32 cellular contexts compared by ENCODE assay signal in genomic region chr5:10734832-10735231, GRCh38.
"Had no signal": no experiment of that assay in that cellular context is flagged by ENCODE, and none has a peak within 500 bp of the region (broad histone marks: within the 10 kb centered on the region; RNA-seq: fewer than 3 reads in every experiment).

No MANE protein-coding gene starts in this region.

- H3K4me3 Mint-ChIP-seq: activated naive CD4-positive, alpha-beta T cell treated with anti-CD3 and anti-CD28 coated beads, Interleukin-2, amount 10 ng/mL, durations not matched to agents 7 days and 5 days; activated naive CD8-positive, alpha-beta T cell treated with anti-CD3 and anti-CD28 coated beads, Interleukin-2, amount 10 ng/mL, durations not matched to agents 7 days and 5 days; stimulated activated naive B cell treated with anti-CD40 and anti-IgM and Interleukin-4, amounts not matched to agents 10 μg/mL and 1 μg/mL and 100 μg/mL, for 72 hours had no signal

- H3K27me3 ChIP-seq: ascending aorta, brain microvascular endothelial cell, esophagus muscularis mucosa, pancreas, stomach, suprapubic skin, tibial nerve had no signal

- ATAC-seq: activated CD4-positive, CD25-positive, alpha-beta regulatory T cell treated with anti-CD3 and anti-CD28 coated beads, Interleukin-2, amount 50 U/mL, for 24 hours; sciatic nerve had no signal

- H3K9me3 ChIP-seq: ascending aorta, esophagus muscularis mucosa, mucosa of descending colon, pancreas, prostate gland, stomach, suprapubic skin, tibial nerve had no signal

- H3K9me3 Mint-ChIP-seq: activated naive CD8-positive, alpha-beta T cell treated with anti-CD3 and anti-CD28 coated beads, Interleukin-2, amount 10 ng/mL, durations not matched to agents 7 days and 5 days; natural killer cell treated with Interleukin-12 subunit alpha and Interleukin-12 subunit beta and Interleukin-15 and Interleukin-18, amount 100 ng/mL, for 72 hours had no signal

- FAIRE-seq: frontal cortex, islet of Langerhans, pancreas, TTC549 had no signal

- H3K36me3 ChIP-seq: prostate gland, suprapubic skin had no signal

- H3K4me1 Mint-ChIP-seq: activated naive CD4-positive, alpha-beta T cell treated with anti-CD3 and anti-CD28 coated beads, Interleukin-2, amount 10 ng/mL, durations not matched to agents 7 days and 5 days had no signal

- H3K27me3 Mint-ChIP-seq: activated naive CD4-positive, alpha-beta T cell treated with anti-CD3 and anti-CD28 coated beads, Interleukin-2, amount 10 ng/mL, durations not matched to agents 7 days and 5 days; activated naive CD8-positive, alpha-beta T cell treated with anti-CD3 and anti-CD28 coated beads, Interleukin-2, amount 10 ng/mL, durations not matched to agents 7 days and 5 days; natural killer cell treated with Interleukin-12 subunit alpha and Interleukin-12 subunit beta and Interleukin-15 and Interleukin-18, amount 100 ng/mL, for 72 hours; stimulated activated naive B cell treated with anti-CD40 and anti-IgM and Interleukin-4, amounts not matched to agents 10 μg/mL and 1 μg/mL and 100 μg/mL, for 72 hours had no signal

- H3K4me1 ChIP-seq: ascending aorta, tibial nerve had no signal

- H3K27ac ChIP-seq: ascending aorta, brain microvascular endothelial cell, esophagus muscularis mucosa, prostate gland, skin epidermis, suprapubic skin, tibial nerve, WERI-Rb-1 had no signal

- DNase-seq: activated CD4-positive, alpha-beta T cell treated with anti-CD3 and anti-CD28 coated beads for 48 hours; activated CD4-positive, alpha-beta T cell treated with anti-CD3 and anti-CD28 coated beads, Interleukin-2, amount 50 U/mL, for 48 hours; activated CD8-positive, alpha-beta memory T cell treated with anti-CD3 and anti-CD28 coated beads, Interleukin-2, amount 50 U/mL, for 4 hours; activated gamma-delta T cell; activated naive CD4-positive, alpha-beta T cell treated with anti-CD3 and anti-CD28 coated beads, Interleukin-2, amount 10 ng/mL, durations not matched to agents 7 days and 5 days; activated naive CD8-positive, alpha-beta T cell treated with anti-CD3 and anti-CD28 coated beads, Interleukin-2, amount 10 ng/mL, durations not matched to agents 7 days and 5 days; activated T-cell treated with anti-CD3 and anti-CD28 coated beads, Interleukin-2, amount 50 U/mL, for 1 hour; brain microvascular endothelial cell; cortex of kidney; left ventricle myocardium superior; mucosa of descending colon; nucleus accumbens; pancreas; retina; stimulated activated CD4-positive, alpha-beta T cell treated with anti-CD3 and anti-CD28 coated beads, Interleukin-4, amount 100 ng/mL, for 4 hours; stimulated activated CD8-positive, alpha-beta memory T cell treated with anti-CD3 and anti-CD28 coated beads, Interleukin-4, amount 100 ng/mL, for 48 hours; stimulated activated naive B cell treated with anti-CD40 and anti-IgM and Interleukin-4, amounts not matched to agents 10 μg/mL and 1 μg/mL and 100 μg/mL, for 72 hours; stomach; T-helper 1 cell had no signal

- H3K4me3 ChIP-seq: ascending aorta, esophagus muscularis mucosa, mucosa of descending colon, pancreas, prostate gland, skin epidermis, stomach, suprapubic skin, tibial nerve had no signal

- H3K27ac Mint-ChIP-seq: activated naive CD4-positive, alpha-beta T cell treated with anti-CD3 and anti-CD28 coated beads, Interleukin-2, amount 10 ng/mL, durations not matched to agents 7 days and 5 days; activated naive CD8-positive, alpha-beta T cell treated with anti-CD3 and anti-CD28 coated beads, Interleukin-2, amount 10 ng/mL, durations not matched to agents 7 days and 5 days had no signal
